ENCODE assay signal across 23 cellular contexts in genomic region chr5:133226186-133226585, GRCh38.
DNase-seq lines count a peak whose midpoint lies in the region; ATAC-seq and TF ChIP-seq lines count a peak whose summit lies in the region.
"Had no signal": no experiment of that assay in that cellular context is flagged by ENCODE, and none has a peak within 500 bp of the region (broad histone marks: within the 10 kb centered on the region; RNA-seq: fewer than 3 reads in every experiment).

No MANE protein-coding gene starts in this region.

- peak overlapping the region; percentile 51 for H3K9ac ChIP-seq in neuronal stem cell (ENCODE audit: low read depth, low read length, poor library complexity)

- TF ChIP-seq CTCF in HEK293 (tag by site-specific recombination; IDR thresholded peaks at IDR 0.05) (no peak), body of pancreas (IDR thresholded peaks at IDR 0.05) (no peak), uterus (IDR thresholded peaks at IDR 0.05) (no peak), prostate gland (IDR thresholded peaks at IDR 0.05) (no peak)

- H3K4ac ChIP-seq in neuronal stem cell (ENCODE audit: low read length), result no peak overlapping the region

- CTCF ChIA-PET in HEK293 (lab: Yijun Ruan, JAX), result interaction anchor here (0.6 to 2.2 kb wide), 3 partner anchors 19 to 115 kb away, joined by 3 to 8 read pairs (median 3); no protein-coding TSS in a partner anchor

- H3K4me3 ChIP-seq in HEK293 (ENCODE audit: low read depth, low read length), result no peak overlapping the region
- no peak overlapping the region for H3K4me3 ChIP-seq in body of pancreas
- H3K4me3 ChIP-seq in neuronal stem cell (ENCODE audit: low read length in 2 of 2), result no peak overlapping the region
- H3K4me3 ChIP-seq in uterus, result no peak overlapping the region
- no peak overlapping the region for H3K4me3 ChIP-seq in prostate gland
- H3K4me3 ChIP-seq: adrenal gland, breast epithelium, heart left ventricle, left lung, spleen had no signal

- H3K23ac ChIP-seq in neuronal stem cell (ENCODE audit: low read depth, low read length, poor library complexity), result no peak overlapping the region

- DNase-seq in body of pancreas (peak in 2 of 4 donors; percentile 20 to 53), neuronal stem cell (ENCODE audit: low spot score) (no peak), uterus (no peak), prostate gland (ENCODE audit: low spot score) (no peak), NCI-H774 (lab: John Stamatoyannopoulos, UW) (no peak)
- no peak for DNase-seq in activated CD4-positive, CD25-positive, alpha-beta regulatory T cell (lab: John Stamatoyannopoulos, UW)
- DNase-seq: activated CD8-positive, alpha-beta memory T cell treated with anti-CD3 and anti-CD28 coated beads for 24 hours; activated naive CD4-positive, alpha-beta T cell; activated T-cell treated with anti-CD3 and anti-CD28 coated beads, Interleukin-2, amount 50 U/mL, for 4 hours; CD4-positive, alpha-beta T cell; cortex of kidney; DMS79; heart left ventricle; KBM-7; left lung; NCI-H187 treated with DMSO at 0.1 percent for 48 hours; NCI-H748 treated with DMSO at 0.1 percent for 48 hours; SHP77; spleen; T-cell had no signal

- no peak overlapping the region for H2AFZ ChIP-seq in neuronal stem cell (ENCODE audit: low read length)

- 33 to 38% methylated on average over 1 of the region's 1 CpG for whole genome bisulfite sequencing in body of pancreas, 2 donors
- WGBS in neuronal stem cell (ENCODE audit: extremely low coverage in 2 of 2, insufficient read length in 2 of 2, insufficient replicate concordance in 1 of 2), 2 donors, result no CpG with 5 or more reads among the region's 1 CpG
- 29% methylated on average over 1 of the region's 1 CpG for WGBS in prostate gland

- H3K18ac ChIP-seq in neuronal stem cell (ENCODE audit: low read length), result peak overlapping the region; percentile 81

- no peak overlapping the region for H4K8ac ChIP-seq in neuronal stem cell (ENCODE audit: low read depth, low read length)

- no peak overlapping the region for H2BK15ac ChIP-seq in neuronal stem cell (ENCODE audit: low read length)

- POLR2A ChIA-PET in HEK293 (lab: Yijun Ruan, JAX), result interaction anchor here (1.0 kb wide), 1 partner anchor 15 kb away, joined by 4 read pairs; no protein-coding TSS in a partner anchor

- ATAC-seq in body of pancreas, result peak; percentile 10
- ATAC-seq: activated T-cell treated with anti-CD3 and anti-CD28 coated beads, Interleukin-2, amount 50 U/mL, for 4 hours; heart left ventricle; left lung; T-cell had no signal

- H3K79me1 ChIP-seq in neuronal stem cell (ENCODE audit: low read depth, low read length), result no peaks in the 10 kb centered on the region

- no peak overlapping the region for H2BK5ac ChIP-seq in neuronal stem cell (ENCODE audit: low read length)

- intact Hi-C loops in body of pancreas (cut with DNase I) (no loop called here), uterus (cut with DNase I; ENCODE audit: low total_unique reads) (no loop called here), prostate gland (cut with DNase I) (no loop called here)

- no peak overlapping the region for H2BK120ac ChIP-seq in neuronal stem cell (ENCODE audit: low read depth, low read length)

- H3K14ac ChIP-seq in neuronal stem cell (ENCODE audit: low read length), result no peak overlapping the region

- H3K4me1 ChIP-seq in HEK293 (ENCODE audit: control insufficient read depth, insufficient read depth, low read length) (peaks cover 12% of the 10 kb centered on the region), body of pancreas (peaks cover 26% of the 10 kb centered on the region), neuronal stem cell (ENCODE audit: control insufficient read depth in 2 of 2, insufficient read depth in 1 of 2, low read depth in 1 of 2, low read length in 2 of 2) (peaks cover 3 to 13% of the 10 kb centered on the region in 2 donors), uterus (no peaks in the 10 kb centered on the region), prostate gland (replicated peaks) (peaks cover 3% of the 10 kb centered on the region)
- H3K4me1 ChIP-seq: adrenal gland, breast epithelium, left lung, spleen had no signal

- H3K9me3 ChIP-seq in HEK293 (ENCODE audit: control insufficient read depth, insufficient read depth, low read depth, low read length) (no peaks in the 10 kb centered on the region), body of pancreas (no peaks in the 10 kb centered on the region), neuronal stem cell (replicated peaks in 1 of 2; ENCODE audit: control insufficient read depth in 2 of 2, insufficient read depth in 1 of 2, low read depth in 1 of 2, low read length in 2 of 2) (no peaks in the 10 kb centered on the region), uterus (no peaks in the 10 kb centered on the region), prostate gland (no peaks in the 10 kb centered on the region)
- H3K9me3 ChIP-seq: adrenal gland, breast epithelium, heart left ventricle, left lung, spleen had no signal

- no peak overlapping the region for H4K91ac ChIP-seq in neuronal stem cell (ENCODE audit: low read depth, low read length, poor library complexity)

- peak overlapping the region; percentile 20; the same call in 1 of the 2 replicates for H3K27ac ChIP-seq in HEK293 (ENCODE audit: extremely low read depth, low read depth, low read length)
- H3K27ac ChIP-seq in body of pancreas, result peak overlapping the region; percentile 4 to 64 (median 50)
- H3K27ac ChIP-seq in neuronal stem cell (replicated peaks; ENCODE audit: low read length), result no peak overlapping the region
- peak overlapping the region; percentile 25 to 51 for H3K27ac ChIP-seq in uterus
- H3K27ac ChIP-seq in prostate gland, result no peak overlapping the region
- H3K27ac ChIP-seq: adrenal gland, left lung, spleen had no signal

- no peak overlapping the region for H3K4me2 ChIP-seq in neuronal stem cell (ENCODE audit: insufficient read depth, low read length, poor library complexity, severe bottlenecking)

- H2AK5ac ChIP-seq in neuronal stem cell (ENCODE audit: low read depth, low read length), result no peak overlapping the region

- TF ChIP-seq POLR2A in body of pancreas (IDR thresholded peaks at IDR 0.05), result no peak
- TF ChIP-seq POLR2A in uterus (IDR thresholded peaks at IDR 0.05), result no peak
- no peak for TF ChIP-seq POLR2A in prostate gland (IDR thresholded peaks at IDR 0.05)

- H3K36me3 ChIP-seq in HEK293 (ENCODE audit: control insufficient read depth in 2 of 2, insufficient read depth in 1 of 2, low read length in 2 of 2), result no peaks in the 10 kb centered on the region
- no peaks in the 10 kb centered on the region for H3K36me3 ChIP-seq in body of pancreas (replicated peaks in 1 of 2; ENCODE audit: insufficient read depth in 1 of 2, low read depth in 2 of 2)
- no peaks in the 10 kb centered on the region for H3K36me3 ChIP-seq in neuronal stem cell (replicated peaks in 1 of 2; ENCODE audit: control insufficient read depth in 2 of 2, insufficient read depth in 2 of 2, low read length in 2 of 2)
- no peaks in the 10 kb centered on the region for H3K36me3 ChIP-seq in uterus
- H3K36me3 ChIP-seq in prostate gland, result no peaks in the 10 kb centered on the region
- H3K36me3 ChIP-seq: adrenal gland, breast epithelium, heart left ventricle, left lung, spleen had no signal

- H2BK12ac ChIP-seq in neuronal stem cell (ENCODE audit: low read length), result peak overlapping the region; percentile 63

- H3K27me3 ChIP-seq in body of pancreas (no peaks in the 10 kb centered on the region), neuronal stem cell (ENCODE audit: control insufficient read depth in 3 of 3, insufficient read depth in 3 of 3, low read depth in 1 of 3, low read length in 3 of 3) (no peaks in the 10 kb centered on the region), uterus (no peaks in the 10 kb centered on the region), prostate gland (replicated peaks; ENCODE audit: insufficient read depth) (no peaks in the 10 kb centered on the region)
- H3K27me3 ChIP-seq: adrenal gland, breast epithelium, heart left ventricle, left lung, spleen had no signal

TF ChIP-seq in HEK293, 187 proteins besides CTCF, POLR2A, EP300 and RAD21 (continues in another document):
- TF ChIP-seq ZNF335 (tag by site-specific recombination; conservative IDR thresholded peaks at IDR 0.05), result no peak
- TF ChIP-seq PRDM10 (tag by site-specific recombination; IDR thresholded peaks at IDR 0.05), result peak; percentile 76; the same call in 1 of the 2 replicates
- no peak for TF ChIP-seq ZNF16 (tag by site-specific recombination; IDR thresholded peaks at IDR 0.05; ENCODE audit: low read depth)
- peak; percentile 76 for TF ChIP-seq ZFHX2 (tag by site-specific recombination; conservative IDR thresholded peaks at IDR 0.05)
- TF ChIP-seq ZNF114 (tag by site-specific recombination; IDR thresholded peaks at IDR 0.05), result no peak
- no peak for TF ChIP-seq ZBTB48 (tag by site-specific recombination; IDR thresholded peaks at IDR 0.05)
- no peak for TF ChIP-seq ZNF549 (tag by site-specific recombination; IDR thresholded peaks at IDR 0.05)
- peak; percentile 83 for TF ChIP-seq ZBTB20 (tag by site-specific recombination; IDR thresholded peaks at IDR 0.05)
- no peak for TF ChIP-seq ZNF433 (tag by site-specific recombination; IDR thresholded peaks at IDR 0.05; ENCODE audit: low read depth)
- peak; percentile 39; the same call in 1 of the 2 replicates for TF ChIP-seq EGR2 (tag by site-specific recombination; IDR thresholded peaks at IDR 0.05; ENCODE audit: low read depth)

Comparison
In these comparisons a context has a peak if more than half of its experiments do, and no peak if none do; other contexts are left out.
1. H3K27ac ChIP-seq: peak in HEK293 (single experiment), body of pancreas (4 of 4) and uterus (2 of 2); none in neuronal stem cell (single experiment) and prostate gland (0 of 2).